Comparison of ENCODE assay signal across 1 cellular context in genomic region chr2:159755014-159755413, GRCh38.
TF ChIP-seq lines count a peak whose summit lies in the region.

No MANE protein-coding gene starts in this region.

TF ChIP-seq in HCT116, 20 proteins besides CTCF, POLR2A, EP300 and RAD21 (continued from another document):
- TF ChIP-seq, protein P1, sequence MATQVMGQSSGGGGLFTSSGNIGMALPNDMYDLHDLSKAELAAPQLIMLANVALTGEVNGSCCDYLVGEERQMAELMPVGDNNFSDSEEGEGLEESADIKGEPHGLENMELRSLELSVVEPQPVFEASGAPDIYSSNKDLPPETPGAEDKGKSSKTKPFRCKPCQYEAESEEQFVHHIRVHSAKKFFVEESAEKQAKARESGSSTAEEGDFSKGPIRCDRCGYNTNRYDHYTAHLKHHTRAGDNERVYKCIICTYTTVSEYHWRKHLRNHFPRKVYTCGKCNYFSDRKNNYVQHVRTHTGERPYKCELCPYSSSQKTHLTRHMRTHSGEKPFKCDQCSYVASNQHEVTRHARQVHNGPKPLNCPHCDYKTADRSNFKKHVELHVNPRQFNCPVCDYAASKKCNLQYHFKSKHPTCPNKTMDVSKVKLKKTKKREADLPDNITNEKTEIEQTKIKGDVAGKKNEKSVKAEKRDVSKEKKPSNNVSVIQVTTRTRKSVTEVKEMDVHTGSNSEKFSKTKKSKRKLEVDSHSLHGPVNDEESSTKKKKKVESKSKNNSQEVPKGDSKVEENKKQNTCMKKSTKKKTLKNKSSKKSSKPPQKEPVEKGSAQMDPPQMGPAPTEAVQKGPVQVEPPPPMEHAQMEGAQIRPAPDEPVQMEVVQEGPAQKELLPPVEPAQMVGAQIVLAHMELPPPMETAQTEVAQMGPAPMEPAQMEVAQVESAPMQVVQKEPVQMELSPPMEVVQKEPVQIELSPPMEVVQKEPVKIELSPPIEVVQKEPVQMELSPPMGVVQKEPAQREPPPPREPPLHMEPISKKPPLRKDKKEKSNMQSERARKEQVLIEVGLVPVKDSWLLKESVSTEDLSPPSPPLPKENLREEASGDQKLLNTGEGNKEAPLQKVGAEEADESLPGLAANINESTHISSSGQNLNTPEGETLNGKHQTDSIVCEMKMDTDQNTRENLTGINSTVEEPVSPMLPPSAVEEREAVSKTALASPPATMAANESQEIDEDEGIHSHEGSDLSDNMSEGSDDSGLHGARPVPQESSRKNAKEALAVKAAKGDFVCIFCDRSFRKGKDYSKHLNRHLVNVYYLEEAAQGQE (IDR thresholded peaks at IDR 0.05; ENCODE audit: low read depth): no peak
- TF ChIP-seq ATF3 (IDR thresholded peaks at IDR 0.05) (no peak), SP1 (IDR thresholded peaks at IDR 0.05; ENCODE audit: low read depth) (no peak), ZNF274 (IDR thresholded peaks at IDR 0.05; ENCODE audit: low read depth, low read length) (no peak), EGR1 (IDR thresholded peaks at IDR 0.05; ENCODE audit: low read depth) (no peak), ZBTB33 (IDR thresholded peaks at IDR 0.05; ENCODE audit: extremely low read depth, insufficient replicate concordance, low read length) (no peak), YY1 (IDR thresholded peaks at IDR 0.05; ENCODE audit: extremely low read depth, insufficient replicate concordance, low read depth, low read length) (no peak), EZH2phosphoT487 (IDR thresholded peaks at IDR 0.05; ENCODE audit: borderline replicate concordance) (no peak)
